ENCODE assay signal across 1 cellular context in genomic region chr17:58517928-58518609, GRCh38.
TF ChIP-seq lines count a peak whose summit lies in the region.

No MANE protein-coding gene starts in this region.

TF ChIP-seq in HepG2, 621 proteins besides CTCF, POLR2A, EP300 and RAD21 (continued from another document and continues in another):
- TF ChIP-seq MYPOP (CRISPR knock-in tag; IDR thresholded peaks at IDR 0.05) (no peak), THAP9 (CRISPR knock-in tag; IDR thresholded peaks at IDR 0.05; ENCODE audit: borderline replicate concordance) (peak; percentile 93), KLF15 (CRISPR knock-in tag; IDR thresholded peaks at IDR 0.05; ENCODE audit: borderline replicate concordance) (peak; percentile 98; the same call in 1 of the 2 replicates), MEIS2 (CRISPR knock-in tag; IDR thresholded peaks at IDR 0.05) (0 out of 2 replicates have a peak, but pooled peaks have one; percentile 68), PAX8 (CRISPR knock-in tag; IDR thresholded peaks at IDR 0.05; ENCODE audit: borderline replicate concordance) (no peak), ZNF891 (CRISPR knock-in tag; IDR thresholded peaks at IDR 0.05) (peak; percentile 72; the same call in 1 of the 2 replicates), EEA1 (CRISPR knock-in tag; IDR thresholded peaks at IDR 0.05; ENCODE audit: borderline replicate concordance) (peak; percentile 78; the same call in 1 of the 2 replicates), MTA3 (CRISPR knock-in tag; IDR thresholded peaks at IDR 0.05) (no peak), TCF7L2 (IDR thresholded peaks at IDR 0.05; ENCODE audit: low read depth, low read length) (no peak), ZMYM4 (CRISPR knock-in tag; IDR thresholded peaks at IDR 0.05) (0 out of 2 replicates have a peak, but pooled peaks have one; percentile 66), ZNF552 (CRISPR knock-in tag; IDR thresholded peaks at IDR 0.05; ENCODE audit: borderline replicate concordance) (no peak), CBFB (CRISPR knock-in tag; IDR thresholded peaks at IDR 0.05) (no peak; the same call in 1 of the 2 replicates), ZNF160 (CRISPR knock-in tag; IDR thresholded peaks at IDR 0.05) (peak; percentile 75; the same call in 1 of the 2 replicates), ZSCAN5A (CRISPR knock-in tag; IDR thresholded peaks at IDR 0.05; ENCODE audit: borderline replicate concordance) (no peak; the same call in 1 of the 2 replicates), MIXL1 (CRISPR knock-in tag; IDR thresholded peaks at IDR 0.05) (0 out of 2 replicates have a peak, but pooled peaks have one; percentile 60), FOXO1 (CRISPR knock-in tag; IDR thresholded peaks at IDR 0.05) (no peak; the same call in 1 of the 2 replicates), ATF3 (CRISPR knock-in tag; IDR thresholded peaks at IDR 0.05) (0 out of 2 replicates have a peak, but pooled peaks have one; percentile 4), CERS6 (CRISPR knock-in tag; IDR thresholded peaks at IDR 0.05) (0 out of 2 replicates have a peak, but pooled peaks have one; percentile 58), MAFG (CRISPR knock-in tag; IDR thresholded peaks at IDR 0.05) (no peak), ZNF574 (CRISPR knock-in tag; IDR thresholded peaks at IDR 0.05) (peak; percentile 82), ZNF747 (CRISPR knock-in tag; IDR thresholded peaks at IDR 0.05; ENCODE audit: borderline replicate concordance) (peak; percentile 95), ZNF567 (CRISPR knock-in tag; IDR thresholded peaks at IDR 0.05; ENCODE audit: borderline replicate concordance) (0 out of 2 replicates have a peak, but pooled peaks have one; percentile 51), ZNF230 (CRISPR knock-in tag; IDR thresholded peaks at IDR 0.05) (peak; percentile 19), ZNF180 (CRISPR knock-in tag; IDR thresholded peaks at IDR 0.05; ENCODE audit: borderline replicate concordance, low read depth) (no peak), SRSF1 (optimal IDR thresholded peaks at IDR 0.05; ENCODE audit: low read depth, low read length) (no peak), BRF2 (CRISPR knock-in tag; IDR thresholded peaks at IDR 0.05) (0 out of 2 replicates have a peak, but pooled peaks have one; percentile 7), YEATS2 (CRISPR knock-in tag; IDR thresholded peaks at IDR 0.05; ENCODE audit: borderline replicate concordance) (peak; percentile 95), POLR2G (IDR thresholded peaks at IDR 0.05; ENCODE audit: low read depth, low read length) (peak; percentile 72), RAD51 (IDR thresholded peaks at IDR 0.05; ENCODE audit: borderline replicate concordance) (no peak), ZNF800 (CRISPR knock-in tag; IDR thresholded peaks at IDR 0.05) (no peak), MTA1 (CRISPR knock-in tag; IDR thresholded peaks at IDR 0.05; ENCODE audit: borderline replicate concordance) (no peak), ZNF672 (CRISPR knock-in tag; IDR thresholded peaks at IDR 0.05) (no peak), ZIK1 (CRISPR knock-in tag; IDR thresholded peaks at IDR 0.05; ENCODE audit: borderline replicate concordance, low read depth) (no peak), ZNF792 (CRISPR knock-in tag; IDR thresholded peaks at IDR 0.05) (peak; percentile 2; the same call in 1 of the 2 replicates), MBD4 (IDR thresholded peaks at IDR 0.05; ENCODE audit: borderline replicate concordance, low read length) (no peak), ZNF432 (CRISPR knock-in tag; IDR thresholded peaks at IDR 0.05; ENCODE audit: borderline replicate concordance) (no peak), PCBP2 (optimal IDR thresholded peaks at IDR 0.05; ENCODE audit: low read depth, low read length, poor library complexity, severe bottlenecking) (no peak), STAT6 (CRISPR knock-in tag; IDR thresholded peaks at IDR 0.05; ENCODE audit: borderline replicate concordance) (peak; percentile 47; the same call in 1 of the 2 replicates), TBL1XR1 (IDR thresholded peaks at IDR 0.05; ENCODE audit: borderline replicate concordance, low read length, partially characterized antibody) (peak; percentile 27), NRL (CRISPR knock-in tag; IDR thresholded peaks at IDR 0.05; ENCODE audit: borderline replicate concordance) (0 out of 2 replicates have a peak, but pooled peaks have one; percentile 35), ADNP (CRISPR knock-in tag; IDR thresholded peaks at IDR 0.05) (no peak), IRF9 (CRISPR knock-in tag; IDR thresholded peaks at IDR 0.05; ENCODE audit: borderline replicate concordance) (peak; percentile 69; the same call in 1 of the 2 replicates), SPEN (CRISPR knock-in tag; IDR thresholded peaks at IDR 0.05; ENCODE audit: low read depth) (peak; percentile 66), ETV6 (CRISPR knock-in tag; conservative IDR thresholded peaks at IDR 0.05) (0 out of 2 replicates have a peak, but pooled peaks have one; percentile 10)
